21 cellular contexts compared by ENCODE assay signal in the genomic region with DNA sequence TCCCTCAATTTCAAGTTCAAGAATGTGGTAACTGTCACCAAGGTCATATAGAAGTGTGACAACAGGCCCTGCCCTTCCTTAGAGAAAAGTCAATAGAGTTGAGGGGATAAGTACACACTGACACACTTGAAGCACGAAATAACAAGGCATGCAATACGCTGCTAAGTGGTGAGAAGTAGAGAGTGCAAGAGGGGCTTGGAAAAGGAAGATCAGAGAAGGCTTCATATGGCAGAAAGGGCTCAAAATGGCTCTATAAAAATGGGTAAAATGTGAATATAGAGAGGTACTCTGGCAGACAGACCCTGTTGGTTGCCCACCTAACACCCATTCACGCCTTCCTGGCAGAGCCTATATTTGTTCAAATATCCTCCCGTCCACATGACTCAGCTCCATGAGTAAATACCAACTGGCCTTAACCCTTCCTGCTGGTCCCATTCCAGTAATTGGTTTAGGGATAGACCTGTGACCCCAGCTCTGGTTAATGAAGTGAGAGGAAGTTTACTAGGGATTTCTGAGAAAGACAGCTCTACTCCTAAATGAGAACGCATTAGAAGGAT. TPM values are rescaled to one million over a fixed set of nuclear protein-coding genes. Genes with fewer than 3 reads are reported as not detected.
DNase-seq lines count a peak whose midpoint lies in the region; ATAC-seq and TF ChIP-seq lines count a peak whose summit lies in the region.
"Had no signal": no experiment of that assay in that cellular context is flagged by ENCODE, and none has a peak within 500 bp of the region (broad histone marks: within the 10 kb centered on the region; RNA-seq: fewer than 3 reads in every experiment).

No MANE protein-coding gene starts in this region.

- no peak overlapping the region for H4K8ac ChIP-seq in H9 (replicated peaks; ENCODE audit: insufficient read length, low read depth, low read length)
- H4K8ac ChIP-seq in neuronal stem cell (ENCODE audit: low read depth, low read length), result no peak overlapping the region

- H2AK5ac ChIP-seq in H9 (ENCODE audit: insufficient read length, low read length) (no peak overlapping the region), neuronal stem cell (ENCODE audit: low read depth, low read length) (no peak overlapping the region)

- H3K79me1 ChIP-seq in H9 (ENCODE audit: insufficient read depth, low read depth, low read length, poor library complexity, severe bottlenecking) (no peaks in the 10 kb centered on the region), neuronal stem cell (ENCODE audit: low read depth, low read length) (peaks cover 2% of the 10 kb centered on the region)

- no peaks in the 10 kb centered on the region for H3K23me2 ChIP-seq in H9 (ENCODE audit: insufficient read length, low read depth, low read length, poor library complexity, severe bottlenecking)

- H3K18ac ChIP-seq in H9 (ENCODE audit: insufficient read length, low read depth, low read length) (no peak overlapping the region), neuronal stem cell (ENCODE audit: low read length) (no peak overlapping the region)

- H2BK15ac ChIP-seq in H9 (ENCODE audit: low read depth, low read length) (no peak overlapping the region), neuronal stem cell (ENCODE audit: low read length) (no peak overlapping the region)

- no peaks in the 10 kb centered on the region for H3K36me3 ChIP-seq in PC-9 (ENCODE audit: low read depth)
- H3K36me3 ChIP-seq in smooth muscle cell (ENCODE audit: low read depth), result no peaks in the 10 kb centered on the region
- H3K36me3 ChIP-seq in neuronal stem cell (replicated peaks in 1 of 2; ENCODE audit: control insufficient read depth in 2 of 2, insufficient read depth in 2 of 2, low read length in 2 of 2), result peaks cover 8 to 13% of the 10 kb centered on the region in 2 donors
- H3K36me3 ChIP-seq: gastrocnemius medialis, left ventricle myocardium inferior had no signal

- no peak overlapping the region for H2AFZ ChIP-seq in H9 (ENCODE audit: low read length)
- no peak overlapping the region for H2AFZ ChIP-seq in PC-9
- no peak overlapping the region for H2AFZ ChIP-seq in smooth muscle cell (ENCODE audit: low read depth)
- H2AFZ ChIP-seq in neuronal stem cell (ENCODE audit: low read length), result no peak overlapping the region

- H4K91ac ChIP-seq in H9 (ENCODE audit: insufficient read length, low read depth, low read length), result no peak overlapping the region
- H4K91ac ChIP-seq in neuronal stem cell (ENCODE audit: low read depth, low read length, poor library complexity), result no peak overlapping the region

- no peak for DNase-seq in H9
- DNase-seq in PC-9, result peak in 1 of 2 experiments; percentile 55
- DNase-seq in left colon, result no peak
- DNase-seq in smooth muscle cell (lab: John Stamatoyannopoulos, UW; ENCODE audit: unreplicated experiment), result no peak
- no peak for DNase-seq in NCI-H748 (lab: John Stamatoyannopoulos, UW; ENCODE audit: unreplicated experiment)
- DNase-seq in neuronal stem cell (ENCODE audit: low spot score), result no peak
- DNase-seq in NCI-H2107 (lab: John Stamatoyannopoulos, UW), result no peak
- DNase-seq: activated CD4-positive, alpha-beta T cell treated with anti-CD3 and anti-CD28 coated beads for 48 hours; activated effector memory CD4-positive, alpha-beta T cell treated with anti-CD3 and anti-CD28 coated beads, Interleukin-2, amount 50 U/mL, for 16 hours; amniotic stem cell; COR-L47; dorsolateral prefrontal cortex; erythroblast; gastrocnemius medialis; left ventricle myocardium inferior; NCI-H1694; occipital lobe; right cardiac atrium; Right ventricle myocardium superior; stimulated activated naive B cell treated with anti-CD40 and anti-IgM and Interleukin-4, amounts not matched to agents 10 μg/mL and 1 μg/mL and 100 μg/mL, for 72 hours had no signal

- no peak overlapping the region for H3K27ac ChIP-seq in H9 (ENCODE audit: insufficient read length, low read depth, low read length)
- peak overlapping the region; percentile 85 for H3K27ac ChIP-seq in PC-9
- H3K27ac ChIP-seq in smooth muscle cell (ENCODE audit: low read depth), result no peak overlapping the region
- no peak overlapping the region for H3K27ac ChIP-seq in neuronal stem cell (replicated peaks; ENCODE audit: low read length)
- H3K27ac ChIP-seq: dorsolateral prefrontal cortex, gastrocnemius medialis, left ventricle myocardium inferior had no signal

- TF ChIP-seq CTCF in H9 (conservative IDR thresholded peaks at IDR 0.05) (no peak), PC-9 (conservative IDR thresholded peaks at IDR 0.05) (no peak), smooth muscle cell (IDR thresholded peaks at IDR 0.05; ENCODE audit: borderline replicate concordance, insufficient read depth, poor library complexity, severe bottlenecking) (no peak)

- POLR2A ChIA-PET in PC-9 (lab: Charles Lee; ENCODE audit: unreplicated experiment), result no interaction called here

- ATAC-seq in left colon, result peak; percentile 78
- ATAC-seq: gastrocnemius medialis; right cardiac atrium; stimulated activated naive B cell treated with anti-CD40 and anti-IgM and Interleukin-4, amounts not matched to agents 10 μg/mL and 1 μg/mL and 100 μg/mL, for 72 hours had no signal

- no peaks in the 10 kb centered on the region for H3K9me3 ChIP-seq in H9 (ENCODE audit: control insufficient read depth, low read depth, low read length)
- no peaks in the 10 kb centered on the region for H3K9me3 ChIP-seq in PC-9 (ENCODE audit: insufficient read depth, low read depth)
- H3K9me3 ChIP-seq in smooth muscle cell (replicated peaks; ENCODE audit: low read depth), result no peaks in the 10 kb centered on the region
- peaks cover 0 to 8% of the 10 kb centered on the region in 2 donors for H3K9me3 ChIP-seq in neuronal stem cell (replicated peaks in 1 of 2; ENCODE audit: control insufficient read depth in 2 of 2, insufficient read depth in 1 of 2, low read depth in 1 of 2, low read length in 2 of 2)
- H3K9me3 ChIP-seq: gastrocnemius medialis, left ventricle myocardium inferior had no signal

- H4K5ac ChIP-seq in H9 (ENCODE audit: insufficient read length, low read depth, low read length), result no peak overlapping the region

- H3K4ac ChIP-seq in H9 (ENCODE audit: low read depth, low read length) (no peak overlapping the region), neuronal stem cell (ENCODE audit: low read length) (no peak overlapping the region)

- no peak overlapping the region for H3K4me3 Mint-ChIP-seq in H9
- H3K4me3 Mint-ChIP-seq: B cell; stimulated activated naive B cell treated with anti-CD40 and anti-IgM and Interleukin-4, amounts not matched to agents 10 μg/mL and 1 μg/mL and 100 μg/mL, for 72 hours had no signal

- no peaks in the 10 kb centered on the region for H4K20me1 ChIP-seq in H9 (ENCODE audit: control insufficient read depth, insufficient read depth, insufficient read length)
- H4K20me1 ChIP-seq in PC-9 (ENCODE audit: insufficient read depth), result no peaks in the 10 kb centered on the region
- H4K20me1 ChIP-seq in smooth muscle cell (ENCODE audit: low read depth), result peaks cover 11% of the 10 kb centered on the region

- H3K27ac Mint-ChIP-seq in H9, result peak overlapping the region in 2 of 3 experiments; percentile 37 to 71; a peak in 1 of 7 replicates
- H3K27ac Mint-ChIP-seq: B cell; stimulated activated naive B cell treated with anti-CD40 and anti-IgM and Interleukin-4, amounts not matched to agents 10 μg/mL and 1 μg/mL and 100 μg/mL, for 72 hours had no signal

- no peak overlapping the region for H2BK12ac ChIP-seq in H9 (ENCODE audit: insufficient read length, low read depth, low read length)
- no peak overlapping the region for H2BK12ac ChIP-seq in neuronal stem cell (ENCODE audit: low read length)

- H2BK20ac ChIP-seq in H9 (ENCODE audit: low read depth, low read length, poor library complexity, severe bottlenecking), result no peak overlapping the region

- H3K4me1 ChIP-seq in H9 (ENCODE audit: insufficient read depth, low read length), result peaks cover 7% of the 10 kb centered on the region; the same call in 1 of the 2 replicates
- H3K4me1 ChIP-seq in PC-9 (replicated peaks; ENCODE audit: insufficient read depth), result peaks cover 47% of the 10 kb centered on the region
- peaks cover 14% of the 10 kb centered on the region for H3K4me1 ChIP-seq in smooth muscle cell (ENCODE audit: low read depth)
- H3K4me1 ChIP-seq in neuronal stem cell (ENCODE audit: control insufficient read depth in 2 of 2, insufficient read depth in 1 of 2, low read depth in 1 of 2, low read length in 2 of 2), result peaks cover 0 to 10% of the 10 kb centered on the region in 2 donors

- no CpG with 5 or more reads among the region's 5 CpGs for WGBS in H9 (ENCODE audit: extremely low coverage, insufficient read length, low lambda C conversion rate)
- 85% methylated on average over 5 of the region's 5 CpGs for WGBS in smooth muscle cell (ENCODE audit: low lambda C conversion rate)
- no CpG with 5 or more reads among the region's 5 CpGs for WGBS in neuronal stem cell (ENCODE audit: extremely low coverage in 2 of 2, insufficient read length in 2 of 2, insufficient replicate concordance in 1 of 2), 2 donors

- CTCF ChIA-PET in PC-9 (lab: Charles Lee), result no interaction called here

- peaks cover 14 to 29% of the 10 kb centered on the region in 2 experiments for H3K4me1 Mint-ChIP-seq in H9
- H3K4me1 Mint-ChIP-seq: B cell; stimulated activated naive B cell treated with anti-CD40 and anti-IgM and Interleukin-4, amounts not matched to agents 10 μg/mL and 1 μg/mL and 100 μg/mL, for 72 hours had no signal

- H3K4me3 ChIP-seq in PC-9, result peak overlapping the region; percentile 27; the same call in 1 of the 2 replicates
- peak overlapping the region; percentile 1 for H3K4me3 ChIP-seq in smooth muscle cell
- no peak overlapping the region for H3K4me3 ChIP-seq in neuronal stem cell (ENCODE audit: low read length in 2 of 2)
- H3K4me3 ChIP-seq: dorsolateral prefrontal cortex, gastrocnemius medialis, left ventricle myocardium inferior had no signal

- H3K27me3 Mint-ChIP-seq in H9 (ENCODE audit: low read depth), result no peaks in the 10 kb centered on the region
- H3K27me3 Mint-ChIP-seq: B cell; stimulated activated naive B cell treated with anti-CD40 and anti-IgM and Interleukin-4, amounts not matched to agents 10 μg/mL and 1 μg/mL and 100 μg/mL, for 72 hours had no signal

- no peaks in the 10 kb centered on the region for H3K9me2 ChIP-seq in PC-9 (ENCODE audit: insufficient read depth)

- no peak overlapping the region for H2BK5ac ChIP-seq in H9 (ENCODE audit: insufficient read length, low read length)
- no peak overlapping the region for H2BK5ac ChIP-seq in neuronal stem cell (ENCODE audit: low read length)

- no peak overlapping the region for H3K14ac ChIP-seq in H9 (ENCODE audit: insufficient read depth, low read length)
- no peak overlapping the region for H3K14ac ChIP-seq in neuronal stem cell (ENCODE audit: low read length)

- no peak overlapping the region for H2BK120ac ChIP-seq in H9 (ENCODE audit: low read depth, low read length, poor library complexity, severe bottlenecking)
- no peak overlapping the region for H2BK120ac ChIP-seq in neuronal stem cell (ENCODE audit: low read depth, low read length)

- BruUV-seq in PC-9 (replicated peaks; lab: Mats Ljungman, UMichigan), result no TSS peak

- H3K23ac ChIP-seq in H9 (ENCODE audit: insufficient read length, low read depth, low read length) (no peak overlapping the region), neuronal stem cell (ENCODE audit: low read depth, low read length, poor library complexity) (no peak overlapping the region)

- no peak overlapping the region for H3K4me2 ChIP-seq in H9 (ENCODE audit: insufficient read depth, insufficient read length, low read length)
- H3K4me2 ChIP-seq in PC-9, result peak overlapping the region; percentile 72
- H3K4me2 ChIP-seq in smooth muscle cell, result no peak overlapping the region
- no peak overlapping the region for H3K4me2 ChIP-seq in neuronal stem cell (ENCODE audit: insufficient read depth, low read length, poor library complexity, severe bottlenecking)

- no peak overlapping the region for H3T11ph ChIP-seq in H9 (ENCODE audit: low read length)

- H3K36me3 Mint-ChIP-seq in H9 (ENCODE audit: insufficient read depth in 1 of 3, low read depth in 3 of 3), result peaks cover 2 to 40% (median 25%) of the 10 kb centered on the region in 3 experiments; a peak in 5 of 7 replicates
- H3K36me3 Mint-ChIP-seq: stimulated activated naive B cell treated with anti-CD40 and anti-IgM and Interleukin-4, amounts not matched to agents 10 μg/mL and 1 μg/mL and 100 μg/mL, for 72 hours had no signal

- intact Hi-C loops in PC-9 (cut with micrococcal nuclease; ENCODE audit: unreplicated experiment) (no loop called here), left colon (cut with DNase I, micrococcal nuclease) (no loop called here)

- no peaks in the 10 kb centered on the region for H3K9me3 Mint-ChIP-seq in H9
- H3K9me3 Mint-ChIP-seq: stimulated activated naive B cell treated with anti-CD40 and anti-IgM and Interleukin-4, amounts not matched to agents 10 μg/mL and 1 μg/mL and 100 μg/mL, for 72 hours had no signal

- H3K79me2 ChIP-seq in H9 (ENCODE audit: insufficient read depth, low read length) (no peaks in the 10 kb centered on the region; the same call in 1 of the 2 replicates), PC-9 (ENCODE audit: low read depth) (peaks cover 34% of the 10 kb centered on the region), smooth muscle cell (ENCODE audit: low read depth) (peaks cover 11% of the 10 kb centered on the region)

- H3K56ac ChIP-seq in H9 (ENCODE audit: insufficient read length, low read depth, low read length), result no peak overlapping the region

- H3K27me3 ChIP-seq in H9 (ENCODE audit: insufficient read depth, low read length) (no peaks in the 10 kb centered on the region), PC-9 (ENCODE audit: insufficient read depth, low read depth) (no peaks in the 10 kb centered on the region), smooth muscle cell (ENCODE audit: low read depth) (no peaks in the 10 kb centered on the region), neuronal stem cell (ENCODE audit: control insufficient read depth in 3 of 3, insufficient read depth in 3 of 3, low read depth in 1 of 3, low read length in 3 of 3) (no peaks in the 10 kb centered on the region)
- H3K27me3 ChIP-seq: dorsolateral prefrontal cortex, gastrocnemius medialis had no signal

- H3K9ac ChIP-seq in H9 (ENCODE audit: extremely low read depth, insufficient read length, low read length) (no peak overlapping the region), smooth muscle cell (ENCODE audit: low read depth) (no peak overlapping the region), neuronal stem cell (ENCODE audit: low read depth, low read length, poor library complexity) (no peak overlapping the region)

- peaks cover 30% of the 10 kb centered on the region; the same call in 1 of the 2 replicates for H3F3A ChIP-seq in PC-9 (ENCODE audit: insufficient read depth, low read depth)
- peaks cover 5% of the 10 kb centered on the region for H3F3A ChIP-seq in smooth muscle cell (ENCODE audit: low read depth)

RNA-seq across cellular contexts. Expression of gene CCDC34, which starts 38.8 kb away (rescaled TPM):
- total RNA-seq in H9 (2021) (24.5 and 25.2 TPM in 2 replicates), PC-9 (2021) (21.0 and 33.6 TPM in 2 replicates), left colon (1 to 10 TPM; 7.7 to 9.2 TPM), smooth muscle cell (8.0 and 9.3 TPM in 2 replicates)
- polyA plus RNA-seq in smooth muscle cell, result 6.7 and 8.2 TPM in 2 replicates
- polyA plus RNA-seq in neuronal stem cell (2013, experiment 1 of 2), result 66.7 TPM
- polyA plus RNA-seq in neuronal stem cell (2013, experiment 2 of 2), result 73.4 TPM

Comparison
In these comparisons a context has a peak if more than half of its experiments do, and no peak if none do; other contexts are left out.
1. H3K4me3 ChIP-seq: peak in PC-9 (single experiment) and smooth muscle cell (single experiment); none in neuronal stem cell (0 of 2).